Comparison of ENCODE assay signal across 25 cellular contexts in genomic region chr10:124264271-124264670, GRCh38.
"Had no signal": no experiment of that assay in that cellular context is flagged by ENCODE, and none has a peak within 500 bp of the region (broad histone marks: within the 10 kb centered on the region; RNA-seq: fewer than 3 reads in every experiment).

No MANE protein-coding gene starts in this region.

- H3K27ac Mint-ChIP-seq: immature natural killer cell; memory B cell; naive thymus-derived CD4-positive, alpha-beta T cell; natural killer cell treated with Interleukin-12 subunit alpha and Interleukin-12 subunit beta and Interleukin-15 and Interleukin-18, amount 100 ng/mL, for 72 hours; stimulated activated effector memory CD8-positive, alpha-beta T cell treated with anti-CD3 and anti-CD28 coated beads, Interleukin-12 subunit alpha, Interleukin-12 subunit beta, amount 100 ng/mL, for 72 hours had no signal

- H3K9me3 ChIP-seq: mucosa of descending colon, pancreas, prostate gland, testis, thyroid gland, transverse colon had no signal

- H3K36me3 ChIP-seq: heart left ventricle, left ventricle myocardium inferior, pancreas, prostate gland, stomach, thyroid gland, transverse colon, upper lobe of left lung had no signal

- H3K9me3 Mint-ChIP-seq: immature natural killer cell; memory B cell; natural killer cell treated with Interleukin-12 subunit alpha and Interleukin-12 subunit beta and Interleukin-15 and Interleukin-18, amount 100 ng/mL, for 72 hours; stimulated activated effector memory CD8-positive, alpha-beta T cell treated with anti-CD3 and anti-CD28 coated beads, Interleukin-12 subunit alpha, Interleukin-12 subunit beta, amount 100 ng/mL, for 72 hours had no signal

- H3K4me1 ChIP-seq: left ventricle myocardium inferior, pancreas, prostate gland, stomach, testis, thyroid gland, transverse colon, upper lobe of left lung had no signal

- H3K27ac ChIP-seq: heart left ventricle, left ventricle myocardium inferior, pancreas, prostate gland, skin epidermis, stomach, testis, thyroid gland, transverse colon, upper lobe of left lung had no signal

- H3K27me3 ChIP-seq: heart left ventricle, pancreas, stomach, testis, thyroid gland, transverse colon, upper lobe of left lung had no signal

- H3K36me3 Mint-ChIP-seq: immature natural killer cell; memory B cell; naive thymus-derived CD4-positive, alpha-beta T cell; natural killer cell treated with Interleukin-12 subunit alpha and Interleukin-12 subunit beta and Interleukin-15 and Interleukin-18, amount 100 ng/mL, for 72 hours; stimulated activated effector memory CD8-positive, alpha-beta T cell treated with anti-CD3 and anti-CD28 coated beads, Interleukin-12 subunit alpha, Interleukin-12 subunit beta, amount 100 ng/mL, for 72 hours had no signal

- H3K27me3 Mint-ChIP-seq: natural killer cell treated with Interleukin-12 subunit alpha and Interleukin-12 subunit beta and Interleukin-15 and Interleukin-18, amount 100 ng/mL, for 72 hours had no signal

- H3K4me3 Mint-ChIP-seq: immature natural killer cell; memory B cell; naive thymus-derived CD4-positive, alpha-beta T cell; natural killer cell treated with Interleukin-12 subunit alpha and Interleukin-12 subunit beta and Interleukin-15 and Interleukin-18, amount 100 ng/mL, for 72 hours; stimulated activated effector memory CD8-positive, alpha-beta T cell treated with anti-CD3 and anti-CD28 coated beads, Interleukin-12 subunit alpha, Interleukin-12 subunit beta, amount 100 ng/mL, for 72 hours had no signal

- ATAC-seq: heart left ventricle; left colon; mucosa of descending colon; naive thymus-derived CD4-positive, alpha-beta T cell; natural killer cell treated with Interleukin-12 subunit alpha and Interleukin-12 subunit beta and Interleukin-15 and Interleukin-18, amount 100 ng/mL, for 72 hours; pancreas; right cardiac atrium; sciatic nerve; stimulated activated effector memory CD8-positive, alpha-beta T cell treated with anti-CD3 and anti-CD28 coated beads, Interleukin-12 subunit alpha, Interleukin-12 subunit beta, amount 100 ng/mL, for 72 hours had no signal

- DNase-seq: heart left ventricle; hypothalamus; immature natural killer cell; kidney; left colon; left ventricle myocardium inferior; midbrain; mucosa of descending colon; naive thymus-derived CD4-positive, alpha-beta T cell; pancreas; retina; stimulated activated CD4-positive, alpha-beta T cell treated with anti-CD3 and anti-CD28 coated beads, Interleukin-4, amount 100 ng/mL, for 24 hours; stimulated activated naive CD4-positive, alpha-beta T cell treated with Interleukin-2 at 50 U/mL for 16 hours; stomach; testis; thyroid gland; transverse colon; upper lobe of left lung had no signal

- H3K4me1 Mint-ChIP-seq: immature natural killer cell; memory B cell; naive thymus-derived CD4-positive, alpha-beta T cell; stimulated activated effector memory CD8-positive, alpha-beta T cell treated with anti-CD3 and anti-CD28 coated beads, Interleukin-12 subunit alpha, Interleukin-12 subunit beta, amount 100 ng/mL, for 72 hours had no signal

- H3K4me3 ChIP-seq: heart left ventricle, left ventricle myocardium inferior, mucosa of descending colon, pancreas, prostate gland, skin epidermis, stomach, testis, thyroid gland, transverse colon, upper lobe of left lung had no signal
